ENCODE assay signal across 11 cellular contexts in genomic region chr20:53918010-53918311, GRCh38.
A peak's percentile ranks its signal among the peaks of the same experiment; 100 is the strongest.
DNase-seq lines count a peak whose midpoint lies in the region; ATAC-seq, FAIRE-seq and TF ChIP-seq lines count a peak whose summit lies in the region.
"Had no signal": no experiment of that assay in that cellular context is flagged by ENCODE, and none has a peak within 500 bp of the region (broad histone marks: within the 10 kb centered on the region; RNA-seq: fewer than 3 reads in every experiment).

No MANE protein-coding gene starts in this region.

- H3K4me2 ChIP-seq in PC-9 (peak overlapping the region; percentile 87), endothelial cell of umbilical vein (ENCODE audit: insufficient read depth, low read length) (no peak overlapping the region)

- no peak for TF ChIP-seq EP300 in sigmoid colon (IDR thresholded peaks at IDR 0.05)

- H3K9me3 ChIP-seq in PC-9 (ENCODE audit: insufficient read depth, low read depth) (no peaks in the 10 kb centered on the region), endothelial cell of umbilical vein (replicated peaks; ENCODE audit: control insufficient read depth, insufficient read depth, low read length) (no peaks in the 10 kb centered on the region), sigmoid colon (no peaks in the 10 kb centered on the region)

- no peak overlapping the region for H3K9ac ChIP-seq in endothelial cell of umbilical vein (replicated peaks; ENCODE audit: extremely low read depth, insufficient read depth, low read length)

- H4K20me1 ChIP-seq in PC-9 (ENCODE audit: insufficient read depth) (no peaks in the 10 kb centered on the region), endothelial cell of umbilical vein (replicated peaks; ENCODE audit: control insufficient read depth, extremely low read depth, insufficient read depth, low read length) (no peaks in the 10 kb centered on the region)

- no peak overlapping the region for H3K4me3 ChIP-seq in PC-9
- no peak overlapping the region for H3K4me3 ChIP-seq in endothelial cell of umbilical vein (replicated peaks in 1 of 3; ENCODE audit: insufficient read depth in 1 of 3, low read depth in 1 of 3, low read length in 3 of 3)
- no peak overlapping the region for H3K4me3 ChIP-seq in sigmoid colon

- BruUV-seq in PC-9 (replicated peaks; lab: Mats Ljungman, UMichigan) = no TSS peak
- no TSS peak for BruUV-seq in endothelial cell of umbilical vein (replicated peaks; lab: Mats Ljungman, UMichigan)

- H3K27me3 ChIP-seq in PC-9 (ENCODE audit: insufficient read depth, low read depth) (no peaks in the 10 kb centered on the region), endothelial cell of umbilical vein (ENCODE audit: control insufficient read depth in 2 of 2, insufficient read depth in 2 of 2, low read length in 2 of 2) (no peaks in the 10 kb centered on the region), sigmoid colon (no peaks in the 10 kb centered on the region)

- no peaks in the 10 kb centered on the region for H3K36me3 ChIP-seq in PC-9 (ENCODE audit: low read depth)
- H3K36me3 ChIP-seq in endothelial cell of umbilical vein (ENCODE audit: control insufficient read depth in 2 of 2, extremely low read depth in 1 of 2, insufficient read depth in 2 of 2, low read length in 2 of 2) = no peaks in the 10 kb centered on the region
- no peaks in the 10 kb centered on the region for H3K36me3 ChIP-seq in sigmoid colon

- no peaks in the 10 kb centered on the region for H3K79me2 ChIP-seq in PC-9 (ENCODE audit: low read depth)
- H3K79me2 ChIP-seq in endothelial cell of umbilical vein (ENCODE audit: control insufficient read depth, insufficient read depth, low read length) = no peaks in the 10 kb centered on the region

- DNase-seq in PC-9 = no peak
- DNase-seq in endothelial cell of umbilical vein (ENCODE audit: low read depth, low spot score) = no peak
- DNase-seq in sigmoid colon = no peak
- no peak for DNase-seq in HT-29 (ENCODE audit: low spot score)
- DNase-seq in nucleus accumbens (lab: John Stamatoyannopoulos, UW) = no peak
- no peak for DNase-seq in iPS-NIHi11 (ENCODE audit: low spot score)
- DNase-seq: aorta, NCI-H1417 treated with DMSO at 0.1 percent for 48 hours, NCI-H82 had no signal

- H2AFZ ChIP-seq in PC-9 = no peak overlapping the region; the same call in 1 of the 2 replicates
- peak overlapping the region; percentile 66 for H2AFZ ChIP-seq in endothelial cell of umbilical vein (ENCODE audit: low read depth, low read length)

- H3K4me1 ChIP-seq in PC-9 (replicated peaks; ENCODE audit: insufficient read depth) = peaks cover 61% of the 10 kb centered on the region
- H3K4me1 ChIP-seq in endothelial cell of umbilical vein (ENCODE audit: control insufficient read depth, extremely low read depth, insufficient read depth, low read length) = peaks cover 30% of the 10 kb centered on the region
- peaks cover 0 to 40% (median 34%) of the 10 kb centered on the region in 4 donors for H3K4me1 ChIP-seq in sigmoid colon

- H3F3A ChIP-seq in PC-9 (ENCODE audit: insufficient read depth, low read depth) = peaks cover 24% of the 10 kb centered on the region; the same call in 1 of the 2 replicates

- ATAC-seq in GM21360 (IDR thresholded peaks at IDR 0.05; ENCODE audit: unreplicated experiment) (peak; percentile 1), HG03108 (IDR thresholded peaks at IDR 0.05; ENCODE audit: unreplicated experiment) (no peak)

- dilution Hi-C loops in endothelial cell of umbilical vein (cut with MboI; ENCODE audit: extremely low pct_ligation_motif_present, low sequenced_read_pairs) = no loop called here

- no peaks in the 10 kb centered on the region for H3K9me1 ChIP-seq in endothelial cell of umbilical vein (replicated peaks; ENCODE audit: control insufficient read depth, extremely low read depth, insufficient read depth, low read length)

- TF ChIP-seq POLR2A in endothelial cell of umbilical vein (IDR thresholded peaks at IDR 0.05; ENCODE audit: low read depth, low read length) (no peak), sigmoid colon (IDR thresholded peaks at IDR 0.05) (no peak)

- POLR2A ChIA-PET in PC-9 (lab: Charles Lee; ENCODE audit: unreplicated experiment) = no interaction called here
- POLR2A ChIA-PET in endothelial cell of umbilical vein (lab: Charles Lee) = no interaction called here

- CTCF ChIA-PET in PC-9 (lab: Charles Lee) (interaction anchor here (0.7 to 1.3 kb wide), 2 partner anchors 22 to 281 kb away, joined by 4 read pairs; no protein-coding TSS in a partner anchor), endothelial cell of umbilical vein (lab: Charles Lee) (interaction anchor here (0.7 to 6.3 kb wide), 6 partner anchors 9 to 340 kb away, joined by 4 to 98 read pairs (median 28); no protein-coding TSS in a partner anchor)

- H3K27ac ChIP-seq in PC-9 (peak overlapping the region; percentile 93), endothelial cell of umbilical vein (ENCODE audit: insufficient read depth, low read depth, low read length) (peak overlapping the region; percentile 82), sigmoid colon (peak overlapping the region; percentile 79 to 87 (median 80))

- no peaks in the 10 kb centered on the region for H3K9me2 ChIP-seq in PC-9 (ENCODE audit: insufficient read depth)

- no peak for TF ChIP-seq CTCF in PC-9 (conservative IDR thresholded peaks at IDR 0.05)
- TF ChIP-seq CTCF in endothelial cell of umbilical vein (IDR thresholded peaks at IDR 0.05; ENCODE audit: extremely low read depth in 1 of 2, insufficient read depth in 1 of 2, low read depth in 1 of 2, low read length in 2 of 2) = no peak
- TF ChIP-seq CTCF in sigmoid colon (IDR thresholded peaks at IDR 0.05) = no peak

- FAIRE-seq in endothelial cell of umbilical vein (lab: Jason Lieb, UNC) = no peak

- intact Hi-C loops in PC-9 (cut with micrococcal nuclease; ENCODE audit: unreplicated experiment) (loop anchor here (5.0 kb wide), 2 partner anchors 146 to 326 kb away; partner anchors contain the start of gene ZNF217), endothelial cell of umbilical vein (cut with micrococcal nuclease) (no loop called here), sigmoid colon (cut with DNase I) (loop anchor here (5.0 to 10.0 kb wide), 3 partner anchors 46 to 287 kb away; partner anchors contain the start of gene PFDN4)

TF ChIP-seq in endothelial cell of umbilical vein, 7 proteins besides CTCF, POLR2A, EP300 and RAD21:
- no peak for TF ChIP-seq FOS (IDR thresholded peaks at IDR 0.05; ENCODE audit: borderline replicate concordance, insufficient read depth, low read length)
- TF ChIP-seq POLR2AphosphoS5 (IDR thresholded peaks at IDR 0.05; ENCODE audit: insufficient read depth, low read depth, low read length) = no peak
- no peak for TF ChIP-seq MYC (IDR thresholded peaks at IDR 0.05; ENCODE audit: low read depth, low read length)
- TF ChIP-seq JUN (IDR thresholded peaks at IDR 0.05; ENCODE audit: borderline replicate concordance, insufficient read depth, insufficient read length, low read depth) = no peak
- TF ChIP-seq MAX (IDR thresholded peaks at IDR 0.05; ENCODE audit: insufficient read depth, insufficient read length) = no peak
- TF ChIP-seq EZH2 (IDR thresholded peaks at IDR 0.05; ENCODE audit: borderline replicate concordance, low read depth, low read length, severe bottlenecking) = no peak
- no peak for TF ChIP-seq GATA2 (IDR thresholded peaks at IDR 0.05; ENCODE audit: insufficient read depth, insufficient read length, low read depth, low read length)
